In the genomic region with DNA sequence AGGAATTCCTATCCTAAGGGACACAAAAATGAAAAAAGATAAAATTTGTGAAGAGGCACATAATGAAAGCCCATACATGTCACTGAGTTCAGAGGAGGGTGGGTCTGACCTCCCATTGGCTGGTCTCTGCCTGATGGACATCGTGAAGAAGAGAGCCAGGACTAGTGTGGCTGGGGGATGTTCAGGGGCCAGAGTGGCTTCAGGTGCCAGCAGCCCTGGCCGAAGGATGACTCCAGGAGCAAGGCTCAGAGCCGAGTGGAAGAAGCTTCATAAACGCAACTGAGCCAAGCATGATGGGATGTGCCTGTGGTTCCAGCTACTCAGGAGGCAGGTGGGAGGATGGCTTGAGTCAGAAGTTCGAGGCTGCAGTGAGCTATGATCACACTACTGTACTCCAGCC, we compare ENCODE assay signal across 1 cellular context.
A peak's percentile ranks its signal among the peaks of the same experiment; 100 is the strongest.
TF ChIP-seq lines count a peak whose summit lies in the region.

No MANE protein-coding gene starts in this region.

TF ChIP-seq in K562, 482 proteins besides CTCF, POLR2A, EP300 and RAD21:
- TF ChIP-seq STAT5A (IDR thresholded peaks at IDR 0.05; ENCODE audit: borderline replicate concordance, low read length) (no peak), NR3C1 (CRISPR knock-in tag; IDR thresholded peaks at IDR 0.05) (no peak), KLF13 (tag; IDR thresholded peaks at IDR 0.05; ENCODE audit: borderline replicate concordance, low read depth) (no peak), WHSC1 (IDR thresholded peaks at IDR 0.05; ENCODE audit: low read length) (peak; percentile 80), ZEB2 (IDR thresholded peaks at IDR 0.05) (no peak)
- TF ChIP-seq, protein P1, sequence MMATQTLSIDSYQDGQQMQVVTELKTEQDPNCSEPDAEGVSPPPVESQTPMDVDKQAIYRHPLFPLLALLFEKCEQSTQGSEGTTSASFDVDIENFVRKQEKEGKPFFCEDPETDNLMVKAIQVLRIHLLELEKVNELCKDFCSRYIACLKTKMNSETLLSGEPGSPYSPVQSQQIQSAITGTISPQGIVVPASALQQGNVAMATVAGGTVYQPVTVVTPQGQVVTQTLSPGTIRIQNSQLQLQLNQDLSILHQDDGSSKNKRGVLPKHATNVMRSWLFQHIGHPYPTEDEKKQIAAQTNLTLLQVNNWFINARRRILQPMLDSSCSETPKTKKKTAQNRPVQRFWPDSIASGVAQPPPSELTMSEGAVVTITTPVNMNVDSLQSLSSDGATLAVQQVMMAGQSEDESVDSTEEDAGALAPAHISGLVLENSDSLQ (IDR thresholded peaks at IDR 0.05), result peak; percentile 51; the same call in 1 of the 2 replicates
